Comparison of ENCODE assay signal across 1 cellular context in the genomic region with DNA sequence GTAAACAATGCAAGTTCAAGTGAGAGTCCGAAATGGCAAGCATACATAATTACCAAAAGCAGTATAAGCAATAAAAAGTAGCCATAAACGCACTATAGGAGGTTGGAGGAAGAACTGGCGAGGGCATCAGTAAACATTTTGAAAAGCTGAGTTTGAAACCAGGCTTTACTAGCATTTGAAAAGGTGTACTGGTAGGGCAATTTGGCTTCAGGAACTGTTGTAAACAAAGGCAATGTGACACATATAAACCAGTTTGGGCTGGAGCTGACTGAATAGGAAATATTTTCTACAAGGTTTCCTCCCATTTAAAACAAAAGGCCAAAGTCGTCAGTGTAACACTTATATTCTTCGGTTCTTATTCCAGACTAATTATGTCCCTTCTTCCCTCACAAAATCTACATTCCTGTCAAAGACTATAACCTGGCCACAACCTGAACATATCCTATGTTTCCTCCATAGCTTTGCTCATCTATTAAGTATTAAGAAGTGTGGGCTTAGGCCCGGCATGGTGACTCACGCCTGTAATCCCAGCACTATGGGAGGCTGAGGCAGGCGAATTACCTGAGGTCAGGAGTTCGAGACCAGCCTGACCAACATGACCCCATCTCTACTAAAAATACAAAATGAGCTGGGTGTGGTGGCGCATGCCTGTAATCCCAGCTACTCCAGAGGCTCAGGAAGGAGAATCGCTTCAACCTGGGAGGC.
TF ChIP-seq lines count a peak whose summit lies in the region.

No MANE protein-coding gene starts in this region.

TF ChIP-seq in SK-N-SH treated with all-trans-retinoic acid at 6 μM for 48 hours, 23 proteins besides CTCF, POLR2A, EP300 and RAD21:
- TF ChIP-seq PPARA (CRISPR knock-in tag; IDR thresholded peaks at IDR 0.05; ENCODE audit: borderline replicate concordance) (no peak), PATZ1 (CRISPR knock-in tag; IDR thresholded peaks at IDR 0.05; ENCODE audit: borderline replicate concordance) (no peak), ZC3H10 (CRISPR knock-in tag; IDR thresholded peaks at IDR 0.05) (no peak), ZNF70 (CRISPR knock-in tag; IDR thresholded peaks at IDR 0.05) (no peak), TSHZ2 (CRISPR knock-in tag; IDR thresholded peaks at IDR 0.05) (no peak), ZFP30 (CRISPR knock-in tag; IDR thresholded peaks at IDR 0.05) (no peak), BACH2 (CRISPR knock-in tag; IDR thresholded peaks at IDR 0.05; ENCODE audit: borderline replicate concordance) (no peak), ZNF565 (CRISPR knock-in tag; conservative IDR thresholded peaks at IDR 0.05; ENCODE audit: low read depth) (no peak), ARNTL (CRISPR knock-in tag; IDR thresholded peaks at IDR 0.05; ENCODE audit: borderline replicate concordance, low read depth) (no peak), ESRRG (CRISPR knock-in tag; IDR thresholded peaks at IDR 0.05) (no peak), SNAI2 (CRISPR knock-in tag; IDR thresholded peaks at IDR 0.05) (no peak), CSRNP3 (CRISPR knock-in tag; IDR thresholded peaks at IDR 0.05) (no peak), ZFP3 (CRISPR knock-in tag; IDR thresholded peaks at IDR 0.05) (no peak), TCF4 (CRISPR knock-in tag; IDR thresholded peaks at IDR 0.05; ENCODE audit: borderline replicate concordance) (no peak)
